ENCODE assay signal across 8 cellular contexts in the genomic region with DNA sequence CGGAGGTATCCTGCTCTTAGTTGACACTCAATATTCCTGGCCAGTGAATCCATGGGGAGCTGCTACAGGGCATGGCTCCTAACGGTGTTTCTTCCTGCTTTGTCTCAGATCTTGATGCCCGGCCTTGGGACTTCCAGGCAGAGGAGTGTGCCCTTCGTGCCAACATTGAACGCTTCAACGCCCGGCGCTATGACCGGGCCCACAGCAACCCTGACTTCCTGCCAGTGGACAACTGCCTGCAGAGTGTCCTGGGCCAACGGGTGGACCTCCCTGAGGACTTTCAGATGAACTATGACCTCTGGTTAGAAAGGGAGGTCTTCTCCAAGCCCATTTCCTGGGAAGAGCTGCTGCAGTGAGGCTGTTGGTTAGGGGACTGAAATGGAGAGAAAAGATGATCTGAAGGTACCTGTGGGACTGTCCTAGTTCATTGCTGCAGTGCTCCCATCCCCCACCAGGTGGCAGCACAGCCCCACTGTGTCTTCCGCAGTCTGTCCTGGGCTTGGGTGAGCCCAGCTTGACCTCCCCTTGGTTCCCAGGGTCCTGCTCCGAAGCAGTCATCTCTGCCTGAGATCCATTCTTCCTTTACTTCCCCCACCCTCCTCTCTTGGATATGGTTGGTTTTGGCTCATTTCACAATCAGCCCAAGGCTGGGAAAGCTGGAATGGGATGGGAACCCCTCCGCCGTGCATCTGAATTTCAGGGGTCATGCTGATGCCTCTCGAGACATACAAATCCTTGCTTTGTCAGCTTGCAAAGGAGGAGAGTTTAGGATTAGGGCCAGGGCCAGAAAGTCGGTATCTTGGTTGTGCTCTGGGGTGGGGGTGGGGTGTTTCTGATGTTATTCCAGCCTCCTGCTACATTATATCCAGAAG. TPM values are rescaled to one million over a fixed set of nuclear protein-coding genes. Genes with fewer than 3 reads are reported as not detected.
DNase-seq lines count a peak whose midpoint lies in the region; ATAC-seq, FAIRE-seq and TF ChIP-seq lines count a peak whose summit lies in the region.

No MANE protein-coding gene starts in this region.

- H3K4me3 ChIP-seq in A549 (no peak overlapping the region), GM12875 (ENCODE audit: low read depth, low read length) (no peak overlapping the region), epithelial cell of proximal tubule (ENCODE audit: low read depth, low read length) (no peak overlapping the region), thoracic aorta (no peak overlapping the region)

- TF ChIP-seq CTCF in A549 (IDR thresholded peaks at IDR 0.05): peak; percentile 73
- peak; percentile 99 for TF ChIP-seq CTCF in GM12875 (IDR thresholded peaks at IDR 0.05; ENCODE audit: borderline replicate concordance, insufficient read depth, low read depth, low read length)
- peak; percentile 97 for TF ChIP-seq CTCF in epithelial cell of proximal tubule (conservative IDR thresholded peaks at IDR 0.05; ENCODE audit: low read depth, low read length)
- TF ChIP-seq CTCF in nephron progenitor cell (IDR thresholded peaks at IDR 0.05): peak; percentile 97
- TF ChIP-seq CTCF in thoracic aorta (IDR thresholded peaks at IDR 0.05): peak; percentile 91

- no peak overlapping the region for H3K27ac Mint-ChIP-seq in nephron progenitor cell

- TF ChIP-seq POLR2A in A549 (IDR thresholded peaks at IDR 0.05; ENCODE audit: low read length): no peak

- no peaks in the 10 kb centered on the region for H3K9me3 ChIP-seq in A549
- H3K9me3 ChIP-seq in thoracic aorta: no peaks in the 10 kb centered on the region

- H3K4me1 ChIP-seq in A549 (no peaks in the 10 kb centered on the region), thoracic aorta (ENCODE audit: control insufficient read depth in 1 of 2, low read depth in 2 of 2) (no peaks in the 10 kb centered on the region)

- H3K9me3 Mint-ChIP-seq in nephron progenitor cell: no peaks in the 10 kb centered on the region

- peaks cover 59% of the 10 kb centered on the region for H3K36me3 Mint-ChIP-seq in nephron progenitor cell (ENCODE audit: low read depth)

- CTCF ChIA-PET in A549 (lab: Yijun Ruan, JAX): interaction anchor here (0.6 to 10.7 kb wide), 30 partner anchors 9 to 1213 kb away, joined by 3 to 130 read pairs (median 5); a partner anchor contains a TSS

- ATAC-seq in A549 (peak; percentile 82 to 93; a peak in 5 of 6 replicates), thoracic aorta (ENCODE audit: insufficient number of reproducible peaks, low FRiP score, low read depth) (no peak), HG03045 (IDR thresholded peaks at IDR 0.05; ENCODE audit: unreplicated experiment) (no peak)

- no peak for TF ChIP-seq EP300 in A549 (IDR thresholded peaks at IDR 0.05)

- no peaks in the 10 kb centered on the region for H3K27me3 ChIP-seq in thoracic aorta (replicated peaks; ENCODE audit: insufficient read depth)

- H3K27ac ChIP-seq in A549 (no peak overlapping the region), thoracic aorta (no peak overlapping the region)

- no peak overlapping the region for H3K4me3 Mint-ChIP-seq in nephron progenitor cell

- no peaks in the 10 kb centered on the region for H3K27me3 Mint-ChIP-seq in nephron progenitor cell (ENCODE audit: low read depth, poor library complexity)

- H3K36me3 ChIP-seq in thoracic aorta: peaks cover 61% of the 10 kb centered on the region

- no peak for FAIRE-seq in A549 (lab: Jason Lieb, UNC)

- 57% methylated on average over 12 of the region's 16 CpGs for WGBS in A549 (ENCODE audit: missing lambda C conversion rate)

- H3K4me2 ChIP-seq in A549: no peak overlapping the region

- TF ChIP-seq RAD21 in A549 (conservative IDR thresholded peaks at IDR 0.05 in 1 of 2, IDR thresholded peaks at IDR 0.05 in 1 of 2): peak; percentile 51 to 63

- DNase-seq in A549 (ENCODE audit: low read depth in 1 of 2, low spot score in 1 of 2) (peak; percentile 40 to 49), NCI-H69 (lab: John Stamatoyannopoulos, UW) (peak; percentile 6), epithelial cell of proximal tubule (ENCODE audit: low read depth) (no peak), nephron progenitor cell (peak; percentile 88), thoracic aorta (ENCODE audit: low spot score) (no peak)
- peak; percentile 71 for DNase-seq in activated CD8-positive, alpha-beta memory T cell treated with anti-CD3 and anti-CD28 coated beads, Interleukin-2, amount 50 U/mL, for 4 hours

- peaks cover 83% of the 10 kb centered on the region for H3K4me1 Mint-ChIP-seq in nephron progenitor cell

- POLR2A ChIA-PET in A549 (lab: Yijun Ruan, JAX): no interaction called here

TF ChIP-seq in A549, 52 proteins besides CTCF, POLR2A, EP300 and RAD21:
- 0 out of 3 replicates have a peak, but pooled peaks have one; percentile 35 for TF ChIP-seq SMC3 (IDR thresholded peaks at IDR 0.05)
- TF ChIP-seq CBX8 (IDR thresholded peaks at IDR 0.05): no peak

RNA-seq across cellular contexts. Expression of a gene that starts 16.7 kb away (rescaled TPM):
- polyA plus RNA-seq in A549 (2011; rRNA removed) (not detected in 2 replicates), A549 (2017; fragmentation: RNase III; extraction: RNeasy Plus Mini Kit Qiagen cat#74134 plus additional on column Dnase treatment) (not detected in 3 replicates)
- polyA plus RNA-seq in A549 (2012; cell fraction: cytosol; rRNA removed): not detected in 2 replicates
- not detected in 2 replicates for polyA plus RNA-seq in A549 (2012; cell fraction: nucleus; rRNA removed)
- not detected in 2 replicates for polyA minus RNA-seq in A549 (2011; rRNA and poly(A)+ RNA removed)
- total RNA-seq in epithelial cell of proximal tubule (not detected in 2 replicates), thoracic aorta (not detected)

RNA-seq across cellular contexts. Expression of a gene that starts 19.4 kb away (rescaled TPM):
- polyA plus RNA-seq in A549 (2011; rRNA removed) (16.4 and 20.2 TPM in 2 replicates), A549 (2017; fragmentation: RNase III; extraction: RNeasy Plus Mini Kit Qiagen cat#74134 plus additional on column Dnase treatment) (14.4 to 16.7 TPM (median 16.1 TPM) in 3 replicates)
- polyA plus RNA-seq in A549 (2012; cell fraction: cytosol; rRNA removed): 13.3 and 14.6 TPM in 2 replicates
- 31.9 and 33.1 TPM in 2 replicates for polyA plus RNA-seq in A549 (2012; cell fraction: nucleus; rRNA removed)
- 30.5 and 34.0 TPM in 2 replicates for polyA minus RNA-seq in A549 (2011; rRNA and poly(A)+ RNA removed)
- total RNA-seq in epithelial cell of proximal tubule (28.6 and 28.9 TPM in 2 replicates), thoracic aorta (10 to 100 TPM; 38.4 to 61.6 TPM)

RNA-seq across cellular contexts. Expression of a gene that starts 58.5 kb away (rescaled TPM):
- polyA plus RNA-seq in A549 (2011; rRNA removed): not detected in 2 replicates
- not detected in 2 replicates for polyA plus RNA-seq in A549 (2012; cell fraction: cytosol; rRNA removed)
- 0.06 TPM in 1 of 2 replicates, not detected in the other for polyA plus RNA-seq in A549 (2012; cell fraction: nucleus; rRNA removed)
- not detected in 3 replicates for polyA plus RNA-seq in A549 (2017; fragmentation: RNase III; extraction: RNeasy Plus Mini Kit Qiagen cat#74134 plus additional on column Dnase treatment)
- polyA minus RNA-seq in A549 (2011; rRNA and poly(A)+ RNA removed): 0.12 TPM in 1 of 2 replicates, not detected in the other
- total RNA-seq in epithelial cell of proximal tubule: not detected in 2 replicates
- not detected for total RNA-seq in thoracic aorta

Comparison
In these comparisons a context has a peak if more than half of its experiments do, and no peak if none do; other contexts are left out.
1. ATAC-seq: peak in A549 (2 of 2); none in thoracic aorta (single experiment) and HG03045 (single experiment).
2. DNase-seq: peak in A549 (2 of 2), NCI-H69 (single experiment), activated CD8-positive, alpha-beta memory T cell treated with anti-CD3 and anti-CD28 coated beads, Interleukin-2, amount 50 U/mL, for 4 hours (single experiment) and nephron progenitor cell (single experiment); none in epithelial cell of proximal tubule (single experiment) and thoracic aorta (single experiment).
3. Peak in every context shown above with its lines, with median percentiles within 50 percentile points of each other: CTCF ChIP-seq.